Comparison of ENCODE assay signal across 8 cellular contexts in genomic region chr4:37889849-37890500, GRCh38. TPM values are rescaled to one million over a fixed set of nuclear protein-coding genes. Genes with fewer than 3 reads are reported as not detected.
A peak's percentile ranks its signal among the peaks of the same experiment; 100 is the strongest.
DNase-seq lines count a peak whose midpoint lies in the region; ATAC-seq and TF ChIP-seq lines count a peak whose summit lies in the region.

No MANE protein-coding gene starts in this region.

- peak overlapping the region; percentile 84 for H3K4me3 Mint-ChIP-seq in activated naive CD8-positive, alpha-beta T cell treated with anti-CD3 and anti-CD28 coated beads for 36 hours

- H3K9me3 ChIP-seq in right cardiac atrium (ENCODE audit: control insufficient read depth, low read length), result no peaks in the 10 kb centered on the region

- peaks cover 56% of the 10 kb centered on the region for H3K27me3 ChIP-seq in H7 (ENCODE audit: control insufficient read depth, insufficient read depth, low read length)
- H3K27me3 ChIP-seq in right cardiac atrium (ENCODE audit: control insufficient read depth, insufficient read depth), result no peaks in the 10 kb centered on the region

- intact Hi-C loops in right cardiac atrium (cut with DNase I), result loop anchor here in 3 of 4 donors (5.0 to 10.0 kb wide), 4 partner anchors 65 to 87 kb away; partner anchors contain the start of genes PGM2 (in 1 of the 3) and PTTG2 (in 1 of the 3)

- peaks cover 3% of the 10 kb centered on the region for H3K27me3 Mint-ChIP-seq in activated naive CD8-positive, alpha-beta T cell treated with anti-CD3 and anti-CD28 coated beads for 36 hours

- ATAC-seq in right cardiac atrium (peak; percentile 17 to 37), HG03521 (IDR thresholded peaks at IDR 0.05; ENCODE audit: unreplicated experiment) (no peak), GM18505 (IDR thresholded peaks at IDR 0.05; ENCODE audit: unreplicated experiment) (no peak)

- H3K4me3 ChIP-seq in H7 (ENCODE audit: insufficient read depth, low read depth, low read length), result peak overlapping the region; percentile 65
- peak overlapping the region; percentile 92 for H3K4me3 ChIP-seq in right cardiac atrium (ENCODE audit: low read length)

- no peak for TF ChIP-seq POLR2A in GM18505 (IDR thresholded peaks at IDR 0.05; ENCODE audit: borderline replicate concordance, extremely low read depth, insufficient read depth, insufficient read length)

- no peaks in the 10 kb centered on the region for H3K36me3 ChIP-seq in H7 (replicated peaks; ENCODE audit: control insufficient read depth, insufficient read depth, low read length)

- DNase-seq in H7 (peak; percentile 66), right cardiac atrium (peak; percentile 33 to 71 (median 65)), putamen (ENCODE audit: low spot score) (peak; percentile 50), DMS 273 treated with DMSO at 0.1 percent for 48 hours (lab: John Stamatoyannopoulos, UW) (no peak)
- no peak for DNase-seq in activated naive CD8-positive, alpha-beta T cell treated with anti-CD3 and anti-CD28 coated beads for 36 hours
- no peak for DNase-seq in activated effector memory CD4-positive, alpha-beta T cell treated with Interleukin-2 at 50 U/mL for 16 hours

- H3K4me1 Mint-ChIP-seq in activated naive CD8-positive, alpha-beta T cell treated with anti-CD3 and anti-CD28 coated beads for 36 hours, result peaks cover 31% of the 10 kb centered on the region

- H3K36me3 Mint-ChIP-seq in activated naive CD8-positive, alpha-beta T cell treated with anti-CD3 and anti-CD28 coated beads for 36 hours, result peaks cover 6% of the 10 kb centered on the region

- WGBS in right cardiac atrium, result 9% methylated on average over 37 of the region's 37 CpGs

- peak overlapping the region; percentile 38 for H3K27ac Mint-ChIP-seq in activated naive CD8-positive, alpha-beta T cell treated with anti-CD3 and anti-CD28 coated beads for 36 hours

- H3K27ac ChIP-seq in right cardiac atrium (ENCODE audit: low read length), result peak overlapping the region; percentile 92

- no peaks in the 10 kb centered on the region for H3K9me3 Mint-ChIP-seq in activated naive CD8-positive, alpha-beta T cell treated with anti-CD3 and anti-CD28 coated beads for 36 hours

- peaks cover 3% of the 10 kb centered on the region for H3K4me1 ChIP-seq in right cardiac atrium (ENCODE audit: control insufficient read depth, insufficient read depth, low read length)

RNA-seq across cellular contexts. Expression of gene TBC1D1, which starts 0.9 kb away (rescaled TPM):
- total RNA-seq in H7 (2014; rRNA removed; shearing (Covaris generic)), result 102 and 132 TPM in 2 replicates
- total RNA-seq in activated naive CD8-positive, alpha-beta T cell treated with anti-CD3 and anti-CD28 coated beads for 36 hours, result 10 to 100 TPM; 79.6 to 80.3 TPM
- total RNA-seq in right cardiac atrium, result 100 to 1,000 TPM; 114 to 134 (median 118) TPM
- polyA plus RNA-seq in right cardiac atrium, result 86.7 TPM

Comparison
In these comparisons a context has a peak if more than half of its experiments do, and no peak if none do; other contexts are left out.
1. DNase-seq: peak in H7 (single experiment), right cardiac atrium (3 of 3) and putamen (single experiment); none in activated naive CD8-positive, alpha-beta T cell treated with anti-CD3 and anti-CD28 coated beads for 36 hours (single experiment), activated effector memory CD4-positive, alpha-beta T cell treated with Interleukin-2 at 50 U/mL for 16 hours (single experiment) and DMS 273 treated with DMSO at 0.1 percent for 48 hours (single experiment).
2. ATAC-seq: peak in right cardiac atrium (2 of 2); none in HG03521 (single experiment) and GM18505 (single experiment).